ENCODE assay signal across 24 cellular contexts in the genomic region with DNA sequence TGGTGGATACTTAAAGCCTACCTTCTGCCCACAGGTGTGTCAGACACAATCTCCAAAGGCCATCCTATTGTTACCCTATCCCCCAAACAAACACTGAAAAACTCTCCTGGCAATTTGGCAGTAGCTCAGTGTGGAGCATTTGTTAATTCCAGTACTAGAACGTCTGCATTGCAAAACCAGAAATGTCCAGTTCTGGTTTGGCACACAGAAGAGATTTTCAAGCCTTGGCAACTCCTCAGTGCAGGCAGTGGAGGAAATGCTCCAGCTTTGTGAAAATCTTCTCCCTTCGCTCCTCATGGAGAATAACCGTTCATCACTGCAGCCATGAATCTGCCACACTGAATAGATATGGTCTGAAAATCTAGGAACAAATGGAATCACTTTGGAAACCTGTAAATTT.
"Had no signal": no experiment of that assay in that cellular context is flagged by ENCODE, and none has a peak within 500 bp of the region (broad histone marks: within the 10 kb centered on the region; RNA-seq: fewer than 3 reads in every experiment).

No MANE protein-coding gene starts in this region.

- H3K27me3 ChIP-seq: adrenal gland, brain microvascular endothelial cell, right atrium auricular region, transverse colon had no signal

- H3K9me3 ChIP-seq: adrenal gland, right atrium auricular region, transverse colon had no signal

- H3K4me3 ChIP-seq: adrenal gland, coronary artery, dorsolateral prefrontal cortex, right atrium auricular region, transverse colon had no signal

- ATAC-seq: left cardiac atrium; left ventricle myocardium superior; naive thymus-derived CD4-positive, alpha-beta T cell had no signal

- H3K4me1 ChIP-seq: right atrium auricular region had no signal

- H3K27ac Mint-ChIP-seq: activated naive CD8-positive, alpha-beta T cell; mesothelial cell of epicardium had no signal

- H3K27ac ChIP-seq: adrenal gland, brain microvascular endothelial cell, coronary artery, dorsolateral prefrontal cortex, parathyroid adenoma, right atrium auricular region, transverse colon had no signal

- H3K27me3 Mint-ChIP-seq: activated naive CD8-positive, alpha-beta T cell had no signal

- H3K9ac ChIP-seq: parathyroid adenoma had no signal

- H3K9me3 Mint-ChIP-seq: mesothelial cell of epicardium had no signal

- DNase-seq: activated CD4-positive, alpha-beta T cell treated with anti-CD3 and anti-CD28 coated beads for 4 hours; activated CD4-positive, alpha-beta T cell treated with anti-CD3 and anti-CD28 coated beads, Interleukin-2, amount 50 U/mL, for 48 hours; activated CD4-positive, CD25-positive, alpha-beta regulatory T cell; activated CD8-positive, alpha-beta memory T cell treated with anti-CD3 and anti-CD28 coated beads for 24 hours; activated effector memory CD4-positive, alpha-beta T cell treated with Interleukin-2 at 50 U/mL for 16 hours; activated naive CD4-positive, alpha-beta T cell treated with Interleukin-2 at 50 U/mL for 16 hours; adrenal gland; aorta; brain microvascular endothelial cell; dorsolateral prefrontal cortex; effector memory CD4-positive, alpha-beta T cell; glutamatergic neuron; left cardiac atrium; left ventricle myocardium superior; mammary epithelial cell; naive thymus-derived CD4-positive, alpha-beta T cell; occipital lobe; stimulated activated naive CD4-positive, alpha-beta T cell treated with Interleukin-2 at 50 U/mL for 16 hours; transverse colon had no signal

- H3K36me3 ChIP-seq: brain microvascular endothelial cell, right atrium auricular region had no signal

- H3K4me3 Mint-ChIP-seq: activated naive CD8-positive, alpha-beta T cell; mesothelial cell of epicardium had no signal

- H2AFZ ChIP-seq: parathyroid adenoma had no signal
